ENCODE assay signal across 1 cellular context in the genomic region with DNA sequence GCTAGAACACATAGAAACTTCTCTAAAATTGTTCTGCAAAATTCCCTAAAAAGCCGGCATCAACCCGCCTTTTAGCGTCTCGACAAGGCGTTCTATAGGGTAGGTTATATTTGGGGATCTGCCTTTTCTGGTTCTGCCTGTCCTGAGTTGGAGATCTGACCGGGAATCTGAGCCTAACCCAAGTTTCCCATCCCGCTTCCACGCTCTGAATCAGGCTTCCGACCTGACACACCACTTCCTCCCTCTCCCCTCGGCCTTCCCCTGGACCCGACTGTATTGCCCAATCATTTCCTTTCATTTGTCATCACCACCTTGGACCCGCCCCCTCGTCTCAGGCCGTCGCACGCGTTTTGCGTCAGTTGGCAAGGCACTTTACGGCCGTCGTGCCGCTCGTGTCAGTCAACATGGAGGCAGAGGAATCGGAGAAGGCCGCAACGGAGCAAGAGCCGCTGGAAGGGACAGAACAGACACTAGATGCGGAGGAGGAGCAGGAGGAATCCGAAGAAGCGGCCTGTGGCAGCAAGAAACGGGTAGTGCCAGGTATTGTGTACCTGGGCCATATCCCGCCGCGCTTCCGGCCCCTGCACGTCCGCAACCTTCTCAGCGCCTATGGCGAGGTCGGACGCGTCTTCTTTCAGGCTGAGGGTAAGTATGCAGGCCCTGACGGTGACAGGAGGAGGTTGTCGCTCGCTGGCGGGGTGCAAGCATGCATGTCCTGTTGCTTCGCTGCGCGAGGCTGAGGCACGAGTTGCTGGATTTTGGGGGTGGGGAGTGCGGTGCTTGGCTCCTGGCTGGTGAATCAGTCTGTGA.
TF ChIP-seq lines count a peak whose summit lies in the region.

A gene (plus strand): TSS at position 375 of the 810 bp plus-strand sequence. CDS start 30 bp downstream, at position 405.

TF ChIP-seq in HepG2, 621 proteins besides CTCF, POLR2A, EP300 and RAD21 (continued from another document and continues in another):
- TF ChIP-seq, protein P1, sequence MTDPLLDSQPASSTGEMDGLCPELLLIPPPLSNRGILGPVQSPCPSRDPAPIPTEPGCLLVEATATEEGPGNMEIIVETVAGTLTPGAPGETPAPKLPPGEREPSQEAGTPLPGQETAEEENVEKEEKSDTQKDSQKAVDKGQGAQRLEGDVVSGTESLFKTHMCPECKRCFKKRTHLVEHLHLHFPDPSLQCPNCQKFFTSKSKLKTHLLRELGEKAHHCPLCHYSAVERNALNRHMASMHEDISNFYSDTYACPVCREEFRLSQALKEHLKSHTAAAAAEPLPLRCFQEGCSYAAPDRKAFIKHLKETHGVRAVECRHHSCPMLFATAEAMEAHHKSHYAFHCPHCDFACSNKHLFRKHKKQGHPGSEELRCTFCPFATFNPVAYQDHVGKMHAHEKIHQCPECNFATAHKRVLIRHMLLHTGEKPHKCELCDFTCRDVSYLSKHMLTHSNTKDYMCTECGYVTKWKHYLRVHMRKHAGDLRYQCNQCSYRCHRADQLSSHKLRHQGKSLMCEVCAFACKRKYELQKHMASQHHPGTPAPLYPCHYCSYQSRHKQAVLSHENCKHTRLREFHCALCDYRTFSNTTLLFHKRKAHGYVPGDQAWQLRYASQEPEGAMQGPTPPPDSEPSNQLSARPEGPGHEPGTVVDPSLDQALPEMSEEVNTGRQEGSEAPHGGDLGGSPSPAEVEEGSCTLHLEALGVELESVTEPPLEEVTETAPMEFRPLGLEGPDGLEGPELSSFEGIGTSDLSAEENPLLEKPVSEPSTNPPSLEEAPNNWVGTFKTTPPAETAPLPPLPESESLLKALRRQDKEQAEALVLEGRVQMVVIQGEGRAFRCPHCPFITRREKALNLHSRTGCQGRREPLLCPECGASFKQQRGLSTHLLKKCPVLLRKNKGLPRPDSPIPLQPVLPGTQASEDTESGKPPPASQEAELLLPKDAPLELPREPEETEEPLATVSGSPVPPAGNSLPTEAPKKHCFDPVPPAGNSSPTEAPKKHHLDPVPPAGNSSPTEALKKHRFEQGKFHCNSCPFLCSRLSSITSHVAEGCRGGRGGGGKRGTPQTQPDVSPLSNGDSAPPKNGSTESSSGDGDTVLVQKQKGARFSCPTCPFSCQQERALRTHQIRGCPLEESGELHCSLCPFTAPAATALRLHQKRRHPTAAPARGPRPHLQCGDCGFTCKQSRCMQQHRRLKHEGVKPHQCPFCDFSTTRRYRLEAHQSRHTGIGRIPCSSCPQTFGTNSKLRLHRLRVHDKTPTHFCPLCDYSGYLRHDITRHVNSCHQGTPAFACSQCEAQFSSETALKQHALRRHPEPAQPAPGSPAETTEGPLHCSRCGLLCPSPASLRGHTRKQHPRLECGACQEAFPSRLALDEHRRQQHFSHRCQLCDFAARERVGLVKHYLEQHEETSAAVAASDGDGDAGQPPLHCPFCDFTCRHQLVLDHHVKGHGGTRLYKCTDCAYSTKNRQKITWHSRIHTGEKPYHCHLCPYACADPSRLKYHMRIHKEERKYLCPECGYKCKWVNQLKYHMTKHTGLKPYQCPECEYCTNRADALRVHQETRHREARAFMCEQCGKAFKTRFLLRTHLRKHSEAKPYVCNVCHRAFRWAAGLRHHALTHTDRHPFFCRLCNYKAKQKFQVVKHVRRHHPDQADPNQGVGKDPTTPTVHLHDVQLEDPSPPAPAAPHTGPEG (CRISPR knock-in tag; IDR thresholded peaks at IDR 0.05) = peak; percentile 51; the same call in 1 of the 2 replicates
- TF ChIP-seq SOX5 (CRISPR knock-in tag; IDR thresholded peaks at IDR 0.05; ENCODE audit: borderline replicate concordance) (peak; percentile 80), ZKSCAN5 (CRISPR knock-in tag; IDR thresholded peaks at IDR 0.05) (peak; percentile 68; the same call in 1 of the 2 replicates), KLF13 (CRISPR knock-in tag; IDR thresholded peaks at IDR 0.05) (peak; percentile 97; the same call in 1 of the 2 replicates), PHF5A (CRISPR knock-in tag; IDR thresholded peaks at IDR 0.05; ENCODE audit: low read depth, unreplicated experiment) (peak; percentile 96), ZNF569 (CRISPR knock-in tag; IDR thresholded peaks at IDR 0.05; ENCODE audit: borderline replicate concordance) (no peak), ZBTB7A (CRISPR knock-in tag; IDR thresholded peaks at IDR 0.05) (no peak), NFE2 (CRISPR knock-in tag; IDR thresholded peaks at IDR 0.05) (no peak), ZFYVE20 (CRISPR knock-in tag; IDR thresholded peaks at IDR 0.05; ENCODE audit: borderline replicate concordance, low read depth) (peak; percentile 28; the same call in 1 of the 2 replicates), ZSCAN25 (CRISPR knock-in tag; IDR thresholded peaks at IDR 0.05) (peak; percentile 67; the same call in 1 of the 2 replicates), ZNF83 (CRISPR knock-in tag; IDR thresholded peaks at IDR 0.05; ENCODE audit: borderline replicate concordance) (peak; percentile 97; the same call in 1 of the 2 replicates), SP2 (CRISPR knock-in tag; IDR thresholded peaks at IDR 0.05) (peak; percentile 87), MEIS2 (CRISPR knock-in tag; IDR thresholded peaks at IDR 0.05) (peak; percentile 87), RARA (CRISPR knock-in tag; IDR thresholded peaks at IDR 0.05) (peak; percentile 69), ZNF550 (CRISPR knock-in tag; IDR thresholded peaks at IDR 0.05; ENCODE audit: borderline replicate concordance) (0 out of 2 replicates have a peak, but pooled peaks have one; percentile 25), PITX1 (CRISPR knock-in tag; IDR thresholded peaks at IDR 0.05) (peak; percentile 85), ZNF263 (CRISPR knock-in tag; IDR thresholded peaks at IDR 0.05) (no peak), SKI (IDR thresholded peaks at IDR 0.05; ENCODE audit: partially characterized antibody) (peak; percentile 68), CHD2 (IDR thresholded peaks at IDR 0.05; ENCODE audit: low read depth, low read length) (no peak), GZF1 (CRISPR knock-in tag; IDR thresholded peaks at IDR 0.05) (peak; percentile 89), HOXA5 (CRISPR knock-in tag; IDR thresholded peaks at IDR 0.05) (no peak; the same call in 1 of the 2 replicates), FOXC1 (CRISPR knock-in tag; IDR thresholded peaks at IDR 0.05; ENCODE audit: borderline replicate concordance) (peak; percentile 92; the same call in 1 of the 2 replicates), CCDC6 (CRISPR knock-in tag; IDR thresholded peaks at IDR 0.05) (peak; percentile 69; the same call in 1 of the 2 replicates), CBX1 (IDR thresholded peaks at IDR 0.05; ENCODE audit: low read depth) (peak; percentile 96), HOXA3 (CRISPR knock-in tag; IDR thresholded peaks at IDR 0.05) (peak; percentile 99), ZNF746 (CRISPR knock-in tag; IDR thresholded peaks at IDR 0.05) (0 out of 2 replicates have a peak, but pooled peaks have one; percentile 81), IRF2 (CRISPR knock-in tag; IDR thresholded peaks at IDR 0.05) (peak; percentile 100)
- TF ChIP-seq, protein P2, sequence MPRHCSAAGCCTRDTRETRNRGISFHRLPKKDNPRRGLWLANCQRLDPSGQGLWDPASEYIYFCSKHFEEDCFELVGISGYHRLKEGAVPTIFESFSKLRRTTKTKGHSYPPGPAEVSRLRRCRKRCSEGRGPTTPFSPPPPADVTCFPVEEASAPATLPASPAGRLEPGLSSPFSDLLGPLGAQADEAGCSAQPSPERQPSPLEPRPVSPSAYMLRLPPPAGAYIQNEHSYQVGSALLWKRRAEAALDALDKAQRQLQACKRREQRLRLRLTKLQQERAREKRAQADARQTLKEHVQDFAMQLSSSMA (CRISPR knock-in tag; IDR thresholded peaks at IDR 0.05) = no peak
- TF ChIP-seq, protein P3, sequence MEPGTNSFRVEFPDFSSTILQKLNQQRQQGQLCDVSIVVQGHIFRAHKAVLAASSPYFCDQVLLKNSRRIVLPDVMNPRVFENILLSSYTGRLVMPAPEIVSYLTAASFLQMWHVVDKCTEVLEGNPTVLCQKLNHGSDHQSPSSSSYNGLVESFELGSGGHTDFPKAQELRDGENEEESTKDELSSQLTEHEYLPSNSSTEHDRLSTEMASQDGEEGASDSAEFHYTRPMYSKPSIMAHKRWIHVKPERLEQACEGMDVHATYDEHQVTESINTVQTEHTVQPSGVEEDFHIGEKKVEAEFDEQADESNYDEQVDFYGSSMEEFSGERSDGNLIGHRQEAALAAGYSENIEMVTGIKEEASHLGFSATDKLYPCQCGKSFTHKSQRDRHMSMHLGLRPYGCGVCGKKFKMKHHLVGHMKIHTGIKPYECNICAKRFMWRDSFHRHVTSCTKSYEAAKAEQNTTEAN (CRISPR knock-in tag; conservative IDR thresholded peaks at IDR 0.05) = no peak
- TF ChIP-seq, protein P4, sequence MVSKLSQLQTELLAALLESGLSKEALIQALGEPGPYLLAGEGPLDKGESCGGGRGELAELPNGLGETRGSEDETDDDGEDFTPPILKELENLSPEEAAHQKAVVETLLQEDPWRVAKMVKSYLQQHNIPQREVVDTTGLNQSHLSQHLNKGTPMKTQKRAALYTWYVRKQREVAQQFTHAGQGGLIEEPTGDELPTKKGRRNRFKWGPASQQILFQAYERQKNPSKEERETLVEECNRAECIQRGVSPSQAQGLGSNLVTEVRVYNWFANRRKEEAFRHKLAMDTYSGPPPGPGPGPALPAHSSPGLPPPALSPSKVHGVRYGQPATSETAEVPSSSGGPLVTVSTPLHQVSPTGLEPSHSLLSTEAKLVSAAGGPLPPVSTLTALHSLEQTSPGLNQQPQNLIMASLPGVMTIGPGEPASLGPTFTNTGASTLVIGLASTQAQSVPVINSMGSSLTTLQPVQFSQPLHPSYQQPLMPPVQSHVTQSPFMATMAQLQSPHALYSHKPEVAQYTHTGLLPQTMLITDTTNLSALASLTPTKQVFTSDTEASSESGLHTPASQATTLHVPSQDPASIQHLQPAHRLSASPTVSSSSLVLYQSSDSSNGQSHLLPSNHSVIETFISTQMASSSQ (IDR thresholded peaks at IDR 0.05; ENCODE audit: low read depth) = no peak; the same call in 1 of the 2 replicates
- TF ChIP-seq, protein P4 (CRISPR knock-in tag; IDR thresholded peaks at IDR 0.05; ENCODE audit: borderline replicate concordance) = peak; percentile 92; the same call in 1 of the 2 replicates
- TF ChIP-seq, protein P5, sequence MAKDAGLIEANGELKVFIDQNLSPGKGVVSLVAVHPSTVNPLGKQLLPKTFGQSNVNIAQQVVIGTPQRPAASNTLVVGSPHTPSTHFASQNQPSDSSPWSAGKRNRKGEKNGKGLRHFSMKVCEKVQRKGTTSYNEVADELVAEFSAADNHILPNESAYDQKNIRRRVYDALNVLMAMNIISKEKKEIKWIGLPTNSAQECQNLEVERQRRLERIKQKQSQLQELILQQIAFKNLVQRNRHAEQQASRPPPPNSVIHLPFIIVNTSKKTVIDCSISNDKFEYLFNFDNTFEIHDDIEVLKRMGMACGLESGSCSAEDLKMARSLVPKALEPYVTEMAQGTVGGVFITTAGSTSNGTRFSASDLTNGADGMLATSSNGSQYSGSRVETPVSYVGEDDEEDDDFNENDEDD (CRISPR knock-in tag; IDR thresholded peaks at IDR 0.05; ENCODE audit: borderline replicate concordance) = peak; percentile 77
- TF ChIP-seq, protein P6, sequence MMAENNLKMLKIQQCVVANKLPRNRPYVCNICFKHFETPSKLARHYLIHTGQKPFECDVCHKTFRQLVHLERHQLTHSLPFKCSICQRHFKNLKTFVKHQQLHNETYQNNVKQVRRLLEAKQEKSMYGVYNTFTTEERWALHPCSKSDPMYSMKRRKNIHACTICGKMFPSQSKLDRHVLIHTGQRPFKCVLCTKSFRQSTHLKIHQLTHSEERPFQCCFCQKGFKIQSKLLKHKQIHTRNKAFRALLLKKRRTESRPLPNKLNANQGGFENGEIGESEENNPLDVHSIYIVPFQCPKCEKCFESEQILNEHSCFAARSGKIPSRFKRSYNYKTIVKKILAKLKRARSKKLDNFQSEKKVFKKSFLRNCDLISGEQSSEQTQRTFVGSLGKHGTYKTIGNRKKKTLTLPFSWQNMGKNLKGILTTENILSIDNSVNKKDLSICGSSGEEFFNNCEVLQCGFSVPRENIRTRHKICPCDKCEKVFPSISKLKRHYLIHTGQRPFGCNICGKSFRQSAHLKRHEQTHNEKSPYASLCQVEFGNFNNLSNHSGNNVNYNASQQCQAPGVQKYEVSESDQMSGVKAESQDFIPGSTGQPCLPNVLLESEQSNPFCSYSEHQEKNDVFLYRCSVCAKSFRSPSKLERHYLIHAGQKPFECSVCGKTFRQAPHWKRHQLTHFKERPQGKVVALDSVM (CRISPR knock-in tag; IDR thresholded peaks at IDR 0.05) = peak; percentile 65; the same call in 1 of the 2 replicates
- TF ChIP-seq, protein P7, sequence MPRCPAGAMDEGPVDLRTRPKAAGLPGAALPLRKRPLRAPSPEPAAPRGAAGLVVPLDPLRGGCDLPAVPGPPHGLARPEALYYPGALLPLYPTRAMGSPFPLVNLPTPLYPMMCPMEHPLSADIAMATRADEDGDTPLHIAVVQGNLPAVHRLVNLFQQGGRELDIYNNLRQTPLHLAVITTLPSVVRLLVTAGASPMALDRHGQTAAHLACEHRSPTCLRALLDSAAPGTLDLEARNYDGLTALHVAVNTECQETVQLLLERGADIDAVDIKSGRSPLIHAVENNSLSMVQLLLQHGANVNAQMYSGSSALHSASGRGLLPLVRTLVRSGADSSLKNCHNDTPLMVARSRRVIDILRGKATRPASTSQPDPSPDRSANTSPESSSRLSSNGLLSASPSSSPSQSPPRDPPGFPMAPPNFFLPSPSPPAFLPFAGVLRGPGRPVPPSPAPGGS (CRISPR knock-in tag; IDR thresholded peaks at IDR 0.05) = peak; percentile 43; the same call in 1 of the 2 replicates
